Comparison of ENCODE assay signal across 17 cellular contexts in the genomic region with DNA sequence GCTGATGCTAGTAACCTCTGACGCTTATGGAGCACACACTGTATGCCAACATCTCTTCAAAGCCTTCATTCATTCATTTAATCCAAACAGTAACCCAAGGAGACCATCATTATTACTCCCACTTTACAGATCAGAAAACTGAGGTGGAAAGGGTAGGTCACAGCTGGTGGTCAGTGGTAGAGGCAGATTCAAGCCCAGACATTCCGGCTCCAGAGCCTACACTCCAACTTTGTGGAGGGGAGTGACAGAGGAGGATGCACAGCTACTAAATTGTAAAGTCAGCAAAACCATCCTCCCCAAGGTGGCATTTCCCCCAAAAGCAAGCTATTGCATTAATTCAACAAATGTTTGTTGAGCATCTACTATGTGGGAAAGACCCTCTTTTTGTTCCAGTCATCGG.
"Had no signal": no experiment of that assay in that cellular context is flagged by ENCODE, and none has a peak within 500 bp of the region (broad histone marks: within the 10 kb centered on the region; RNA-seq: fewer than 3 reads in every experiment).

No MANE protein-coding gene starts in this region.

- H3K36me3 ChIP-seq: ascending aorta, ovary, prostate gland, tibial nerve, vagina, WERI-Rb-1 had no signal

- DNase-seq: activated CD4-positive, alpha-beta T cell treated with anti-CD3 and anti-CD28 coated beads, Interleukin-2, amount 50 U/mL, for 1 hour; activated CD4-positive, CD25-positive, alpha-beta regulatory T cell treated with anti-CD3 and anti-CD28 coated beads, Interleukin-2, amount 50 U/mL, for 72 hours; activated CD8-positive, alpha-beta T cell treated with anti-CD3 and anti-CD28 coated beads, Interleukin-2, amount 10 ng/mL, durations not matched to agents 7 days and 5 days; activated gamma-delta T cell treated with Interleukin-2 at 50 U/mL for 16 hours; central memory CD4-positive, alpha-beta T cell; effector memory CD4-positive, alpha-beta T cell; foreskin melanocyte; midbrain; ovary; stimulated activated CD4-positive, alpha-beta T cell treated with anti-CD3 and anti-CD28 coated beads, Interleukin-4, amount 100 ng/mL, for 4 hours; WERI-Rb-1 had no signal

- H3K4me1 ChIP-seq: prostate gland had no signal

- ATAC-seq: activated CD8-positive, alpha-beta T cell treated with anti-CD3 and anti-CD28 coated beads, Interleukin-2, amount 10 ng/mL, durations not matched to agents 7 days and 5 days; esophagus mucosa; natural killer cell treated with Interleukin-12 subunit alpha and Interleukin-12 subunit beta and Interleukin-15 and Interleukin-18, amount 100 ng/mL, for 72 hours had no signal

- H3K4me3 ChIP-seq: ascending aorta, ovary, prostate gland, tibial nerve, vagina had no signal

- H3K27ac ChIP-seq: ascending aorta, ovary, prostate gland, tibial nerve, vagina, WERI-Rb-1 had no signal

- H3K27me3 ChIP-seq: ascending aorta, ovary, tibial nerve, vagina had no signal

- H3K9me3 ChIP-seq: ascending aorta, ovary, prostate gland, tibial nerve, vagina had no signal
